ENCODE assay signal across 14 cellular contexts in the genomic region with DNA sequence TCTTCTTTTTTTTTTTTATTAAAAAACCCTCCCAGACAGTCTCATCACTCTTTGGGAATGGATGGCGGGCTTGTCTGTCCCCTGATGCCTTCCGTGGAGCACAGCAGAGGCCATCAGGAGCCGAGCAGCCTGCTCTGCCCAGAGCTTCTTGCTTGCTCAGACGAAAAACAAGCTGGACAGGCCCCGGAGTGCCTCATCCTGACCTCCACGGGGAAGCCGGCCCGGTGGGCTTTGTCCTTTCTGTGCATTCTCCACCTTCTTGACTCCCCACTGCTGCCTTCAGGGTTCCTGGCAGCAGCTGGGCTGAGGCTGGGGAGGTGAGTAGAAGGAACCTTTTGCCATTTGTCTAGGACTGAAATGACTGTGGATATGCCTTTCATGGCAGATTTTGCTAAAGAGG.
"Had no signal": no experiment of that assay in that cellular context is flagged by ENCODE, and none has a peak within 500 bp of the region (broad histone marks: within the 10 kb centered on the region; RNA-seq: fewer than 3 reads in every experiment).

No MANE protein-coding gene starts in this region.

- H3K4me3 Mint-ChIP-seq: activated B cell treated with CpG ODN at 0.5 μM for 24 hours; activated CD4-positive, alpha-beta T cell treated with anti-CD3 and anti-CD28 coated beads, Interleukin-2, amount 10 ng/mL, durations not matched to agents 7 days and 5 days; activated naive CD4-positive, alpha-beta T cell treated with anti-CD3 and anti-CD28 coated beads, Interleukin-2, amount 10 ng/mL, durations not matched to agents 7 days and 5 days; activated T-helper 17 cell treated with anti-CD3 and anti-CD28 coated beads, Interleukin-2, amount 50 U/mL, for 72 hours; T-helper 17 cell had no signal

- H3K36me3 ChIP-seq: prostate gland, sigmoid colon had no signal

- H3K27ac ChIP-seq: coronary artery, prostate gland, sigmoid colon, upper lobe of right lung had no signal

- H3K27ac Mint-ChIP-seq: activated B cell treated with CpG ODN at 0.5 μM for 24 hours; activated CD4-positive, alpha-beta T cell treated with anti-CD3 and anti-CD28 coated beads, Interleukin-2, amount 10 ng/mL, durations not matched to agents 7 days and 5 days; activated naive CD4-positive, alpha-beta T cell treated with anti-CD3 and anti-CD28 coated beads, Interleukin-2, amount 10 ng/mL, durations not matched to agents 7 days and 5 days; activated T-helper 17 cell treated with anti-CD3 and anti-CD28 coated beads, Interleukin-2, amount 50 U/mL, for 72 hours; T-helper 17 cell had no signal

- H3K9me3 Mint-ChIP-seq: activated B cell treated with CpG ODN at 0.5 μM for 24 hours; activated CD4-positive, alpha-beta T cell treated with anti-CD3 and anti-CD28 coated beads, Interleukin-2, amount 10 ng/mL, durations not matched to agents 7 days and 5 days; activated naive CD4-positive, alpha-beta T cell treated with anti-CD3 and anti-CD28 coated beads, Interleukin-2, amount 10 ng/mL, durations not matched to agents 7 days and 5 days; activated T-helper 17 cell treated with anti-CD3 and anti-CD28 coated beads, Interleukin-2, amount 50 U/mL, for 72 hours had no signal

- H3K4me1 ChIP-seq: prostate gland, sigmoid colon, upper lobe of right lung had no signal

- H3K27me3 Mint-ChIP-seq: activated B cell treated with CpG ODN at 0.5 μM for 24 hours; activated CD4-positive, alpha-beta T cell treated with anti-CD3 and anti-CD28 coated beads, Interleukin-2, amount 10 ng/mL, durations not matched to agents 7 days and 5 days; activated T-helper 17 cell treated with anti-CD3 and anti-CD28 coated beads, Interleukin-2, amount 50 U/mL, for 72 hours had no signal

- DNase-seq: activated B cell treated with CpG ODN at 0.5 μM for 24 hours; activated CD4-positive, alpha-beta T cell treated with anti-CD3 and anti-CD28 coated beads, Interleukin-2, amount 10 ng/mL, durations not matched to agents 7 days and 5 days; activated naive CD4-positive, alpha-beta T cell treated with anti-CD3 and anti-CD28 coated beads, Interleukin-2, amount 10 ng/mL, durations not matched to agents 7 days and 5 days; activated T-cell treated with anti-CD3 and anti-CD28 coated beads for 4 hours; caudate nucleus; effector memory CD4-positive, alpha-beta T cell; nucleus accumbens; sigmoid colon; stimulated activated naive CD4-positive, alpha-beta T cell treated with Interleukin-2 at 50 U/mL for 16 hours; T-helper 17 cell; upper lobe of right lung had no signal

- H3K27me3 ChIP-seq: sigmoid colon, upper lobe of right lung had no signal

- H3K4me3 ChIP-seq: coronary artery, prostate gland, sigmoid colon, upper lobe of right lung had no signal

- H3K36me3 Mint-ChIP-seq: activated naive CD4-positive, alpha-beta T cell treated with anti-CD3 and anti-CD28 coated beads, Interleukin-2, amount 10 ng/mL, durations not matched to agents 7 days and 5 days had no signal

- ATAC-seq: activated T-helper 17 cell treated with anti-CD3 and anti-CD28 coated beads, Interleukin-2, amount 50 U/mL, for 72 hours; T-helper 17 cell; upper lobe of right lung had no signal

- H3K4me1 Mint-ChIP-seq: activated T-helper 17 cell treated with anti-CD3 and anti-CD28 coated beads, Interleukin-2, amount 50 U/mL, for 72 hours had no signal

- H3K9me3 ChIP-seq: prostate gland, sigmoid colon, upper lobe of right lung had no signal
